In genomic region chr5:92838253-92838652, GRCh38 we compare ENCODE assay signal across 1 cellular context.
A peak's percentile ranks its signal among the peaks of the same experiment; 100 is the strongest.
TF ChIP-seq lines count a peak whose summit lies in the region.

No MANE protein-coding gene starts in this region.

TF ChIP-seq in HepG2, 621 proteins besides CTCF, POLR2A, EP300 and RAD21 (continued from another document):
- TF ChIP-seq CREB3 (CRISPR knock-in tag; IDR thresholded peaks at IDR 0.05) (no peak), SMC3 (IDR thresholded peaks at IDR 0.05; ENCODE audit: low read length) (peak; percentile 33; the same call in 1 of the 2 replicates), ATRX (CRISPR knock-in tag; IDR thresholded peaks at IDR 0.05; ENCODE audit: borderline replicate concordance) (no peak), REPIN1 (CRISPR knock-in tag; IDR thresholded peaks at IDR 0.05; ENCODE audit: borderline replicate concordance, low read depth) (no peak), STAG1 (CRISPR knock-in tag; IDR thresholded peaks at IDR 0.05) (peak; percentile 68)
